In genomic region chr20:43457640-43458421, GRCh38 we compare ENCODE assay signal across 1 cellular context.
TF ChIP-seq lines count a peak whose summit lies in the region.

Gene SRSF6 (plus strand): TSS chr20:43457896. CDS start chr20:43458034, 138 bp downstream.

TF ChIP-seq in K562, 482 proteins besides CTCF, POLR2A, EP300 and RAD21 (continued from another document and continues in another):
- TF ChIP-seq RBM25 (IDR thresholded peaks at IDR 0.05; ENCODE audit: low read depth, low read length, severe bottlenecking) (peak; percentile 25), HIVEP1 (CRISPR knock-in tag; IDR thresholded peaks at IDR 0.05) (peak; percentile 38; the same call in 1 of the 2 replicates), BMI1 (IDR thresholded peaks at IDR 0.05; ENCODE audit: low read length) (no peak), DNMT1 (IDR thresholded peaks at IDR 0.05) (no peak), SETDB1 (IDR thresholded peaks at IDR 0.05; ENCODE audit: low read length) (no peak), ZKSCAN1 (IDR thresholded peaks at IDR 0.05; ENCODE audit: low read depth, low read length) (no peak), ZC3H11A (IDR thresholded peaks at IDR 0.05; ENCODE audit: low read depth, low read length) (no peak), GABPB1 (CRISPR knock-in tag; IDR thresholded peaks at IDR 0.05) (peak; percentile 82), PRDM10 (IDR thresholded peaks at IDR 0.05; ENCODE audit: partially characterized antibody) (no peak), ZNF212 (CRISPR knock-in tag; IDR thresholded peaks at IDR 0.05) (no peak), ZNF197 (CRISPR knock-in tag; IDR thresholded peaks at IDR 0.05; ENCODE audit: low read depth) (peak; percentile 98), SUPT5H (IDR thresholded peaks at IDR 0.05) (peak; percentile 99), PCBP2 (IDR thresholded peaks at IDR 0.05; ENCODE audit: low read depth, low read length, poor library complexity, severe bottlenecking) (peak; percentile 37), ZNF696 (CRISPR knock-in tag; conservative IDR thresholded peaks at IDR 0.05) (no peak), MTA3 (IDR thresholded peaks at IDR 0.05; ENCODE audit: borderline replicate concordance) (peak; percentile 92), ZNF639 (CRISPR knock-in tag; conservative IDR thresholded peaks at IDR 0.05 in 1 of 2, IDR thresholded peaks at IDR 0.05 in 1 of 2) (peak in 1 of 2 experiments; percentile 92; a peak in 2 of 4 replicates), MAFG (tag; conservative IDR thresholded peaks at IDR 0.05) (no peak), RBM14 (IDR thresholded peaks at IDR 0.05; ENCODE audit: borderline replicate concordance, insufficient read depth, low read depth, low read length) (no peak; the same call in 1 of the 2 replicates), GABPA (tag; conservative IDR thresholded peaks at IDR 0.05; ENCODE audit: low read depth) (peak; percentile 55), RBM17 (IDR thresholded peaks at IDR 0.05; ENCODE audit: borderline replicate concordance, low read depth, low read length) (no peak), DPF2 (IDR thresholded peaks at IDR 0.05) (no peak), NFE2L1 (tag; IDR thresholded peaks at IDR 0.05; ENCODE audit: borderline replicate concordance, low read depth) (no peak), ZNF511 (CRISPR knock-in tag; IDR thresholded peaks at IDR 0.05) (peak; percentile 97), ZMIZ1 (IDR thresholded peaks at IDR 0.05; ENCODE audit: low read depth in 2 of 2, low read length in 2 of 2) (no peak; a peak in 1 of 4 replicates), RFX7 (CRISPR knock-in tag; IDR thresholded peaks at IDR 0.05) (no peak), NR0B1 (IDR thresholded peaks at IDR 0.05; ENCODE audit: partially characterized antibody) (no peak), MBD1 (CRISPR knock-in tag; IDR thresholded peaks at IDR 0.05) (no peak), ZNF512 (tag; IDR thresholded peaks at IDR 0.05) (no peak), KAT2B (IDR thresholded peaks at IDR 0.05; ENCODE audit: low read depth, low read length) (no peak), ELF1 (tag; IDR thresholded peaks at IDR 0.05) (0 out of 2 replicates have a peak, but pooled peaks have one; percentile 61), KLF13 (tag; IDR thresholded peaks at IDR 0.05; ENCODE audit: borderline replicate concordance, low read depth) (0 out of 2 replicates have a peak, but pooled peaks have one; percentile 43), ID3 (CRISPR knock-in tag; IDR thresholded peaks at IDR 0.05) (no peak), ID3 (tag; IDR thresholded peaks at IDR 0.05) (peak; percentile 96), ZNF318 (IDR thresholded peaks at IDR 0.05; ENCODE audit: borderline replicate concordance in 1 of 2, low read depth in 1 of 2) (no peak), ETS2 (tag; IDR thresholded peaks at IDR 0.05; ENCODE audit: borderline replicate concordance, poor library complexity, severe bottlenecking) (no peak), PURB (CRISPR knock-in tag; IDR thresholded peaks at IDR 0.05; ENCODE audit: low read depth) (no peak)
